In genomic region chr14:88255798-88256197, GRCh38 we compare ENCODE assay signal across 29 cellular contexts.
"Had no signal": no experiment of that assay in that cellular context is flagged by ENCODE, and none has a peak within 500 bp of the region (broad histone marks: within the 10 kb centered on the region; RNA-seq: fewer than 3 reads in every experiment).

No MANE protein-coding gene starts in this region.

- H3K36me3 Mint-ChIP-seq: naive thymus-derived CD8-positive, alpha-beta T cell; stimulated activated effector memory CD8-positive, alpha-beta T cell treated with anti-CD3 and anti-CD28 coated beads, Interleukin-12 subunit alpha, Interleukin-12 subunit beta, amount 100 ng/mL, for 72 hours had no signal

- H3K4me3 ChIP-seq: colonic mucosa, gastrocnemius medialis, left lung, ovary, psoas muscle, sigmoid colon, stomach, testis, tibial artery, upper lobe of left lung had no signal

- FAIRE-seq: kidney, urothelium cell line had no signal

- H3K9me3 ChIP-seq: colonic mucosa, gastrocnemius medialis, left lung, ovary, psoas muscle, sigmoid colon, stomach, testis, tibial artery, upper lobe of left lung had no signal

- DNase-seq: colonic mucosa; effector CD8-positive, alpha-beta T cell; endodermal cell; foreskin fibroblast; gastrocnemius medialis; head of caudate nucleus; kidney; left lung; mesendoderm; midbrain; naive thymus-derived CD8-positive, alpha-beta T cell; nephron progenitor cell; occipital lobe; ovary; posterior cingulate gyrus; psoas muscle; right cardiac atrium; sigmoid colon; stimulated activated CD4-positive, alpha-beta T cell treated with anti-CD3 and anti-CD28 coated beads, Interleukin-2, amount 100 ng/mL, for 24 hours; stimulated activated CD4-positive, alpha-beta T cell treated with anti-CD3 and anti-CD28 coated beads, Interleukin-4, amount 100 ng/mL, for 24 hours; stimulated activated naive CD4-positive, alpha-beta T cell treated with Interleukin-2 at 50 U/mL for 16 hours; stomach; testis; tibial artery; upper lobe of left lung had no signal

- H3K27ac ChIP-seq: colonic mucosa, epithelial cell of prostate, gastrocnemius medialis, left lung, ovary, psoas muscle, sigmoid colon, stomach, testis, tibial artery, upper lobe of left lung had no signal

- H3K4me3 Mint-ChIP-seq: dendritic cell treated with granulocyte-macrophage colony-stimulating factor and Interleukin-4, amounts not matched to agents 40 ng/mL and 50 ng/mL, for 4 days; endodermal cell; naive thymus-derived CD8-positive, alpha-beta T cell; nephron progenitor cell; stimulated activated effector memory CD8-positive, alpha-beta T cell treated with anti-CD3 and anti-CD28 coated beads, Interleukin-12 subunit alpha, Interleukin-12 subunit beta, amount 100 ng/mL, for 72 hours had no signal

- H3K27ac Mint-ChIP-seq: dendritic cell treated with granulocyte-macrophage colony-stimulating factor and Interleukin-4, amounts not matched to agents 40 ng/mL and 50 ng/mL, for 4 days; endodermal cell; naive thymus-derived CD8-positive, alpha-beta T cell; nephron progenitor cell; stimulated activated effector memory CD8-positive, alpha-beta T cell treated with anti-CD3 and anti-CD28 coated beads, Interleukin-12 subunit alpha, Interleukin-12 subunit beta, amount 100 ng/mL, for 72 hours had no signal

- H3K36me3 ChIP-seq: colonic mucosa, gastrocnemius medialis, left lung, ovary, sigmoid colon, stomach, tibial artery, upper lobe of left lung had no signal

- H3K27me3 ChIP-seq: colonic mucosa, gastrocnemius medialis, left lung, ovary, sigmoid colon, testis, upper lobe of left lung had no signal

- H3K9me3 Mint-ChIP-seq: dendritic cell treated with granulocyte-macrophage colony-stimulating factor and Interleukin-4, amounts not matched to agents 40 ng/mL and 50 ng/mL, for 4 days; endodermal cell; naive thymus-derived CD8-positive, alpha-beta T cell; nephron progenitor cell; stimulated activated effector memory CD8-positive, alpha-beta T cell treated with anti-CD3 and anti-CD28 coated beads, Interleukin-12 subunit alpha, Interleukin-12 subunit beta, amount 100 ng/mL, for 72 hours had no signal

- H3K4me1 ChIP-seq: colonic mucosa, gastrocnemius medialis, left lung, psoas muscle, sigmoid colon, stomach, testis, tibial artery, upper lobe of left lung had no signal

- H3K4me1 Mint-ChIP-seq: endodermal cell; naive thymus-derived CD8-positive, alpha-beta T cell; nephron progenitor cell; stimulated activated effector memory CD8-positive, alpha-beta T cell treated with anti-CD3 and anti-CD28 coated beads, Interleukin-12 subunit alpha, Interleukin-12 subunit beta, amount 100 ng/mL, for 72 hours had no signal
